1 cellular context compared by ENCODE assay signal in genomic region chr19:44913512-44914435, GRCh38.
TF ChIP-seq lines count a peak whose summit lies in the region.
"Not testable (repeated sequence)": the region's sequence is repeated elsewhere in the genome, so short reads cannot be mapped to it uniquely, and the experiment has no call there.

No MANE protein-coding gene starts in this region.

TF ChIP-seq in HepG2, 621 proteins besides CTCF, POLR2A, EP300 and RAD21 (continues in another document):
- 0 out of 2 replicates have a peak, but pooled peaks have one; percentile 26 for TF ChIP-seq MTF2 (CRISPR knock-in tag; IDR thresholded peaks at IDR 0.05; ENCODE audit: borderline replicate concordance)
- TF ChIP-seq NR2F6 (IDR thresholded peaks at IDR 0.05): peak; percentile 74
- peak; percentile 48; the same call in 1 of the 2 replicates for TF ChIP-seq NR2F6 (CRISPR knock-in tag; IDR thresholded peaks at IDR 0.05)
- TF ChIP-seq HNF1B (CRISPR knock-in tag; IDR thresholded peaks at IDR 0.05): peak; percentile 37; the same call in 1 of the 2 replicates
- TF ChIP-seq ZNF614 (CRISPR knock-in tag; IDR thresholded peaks at IDR 0.05; ENCODE audit: borderline replicate concordance): peak; percentile 22; the same call in 1 of the 2 replicates
- not testable (repeated sequence) for TF ChIP-seq FOXP1, CREB1, SOX6, SOX13 (IDR thresholded peaks at IDR 0.05)
- peak; percentile 21; the same call in 1 of the 2 replicates for TF ChIP-seq FOXP1 (CRISPR knock-in tag; IDR thresholded peaks at IDR 0.05)
- peak; percentile 4; the same call in 1 of the 2 replicates for TF ChIP-seq ZNF770 (CRISPR knock-in tag; IDR thresholded peaks at IDR 0.05)
- TF ChIP-seq CREB1 (CRISPR knock-in tag; IDR thresholded peaks at IDR 0.05): 0 out of 2 replicates have a peak, but pooled peaks have one; percentile 22
- peak; percentile 33; the same call in 1 of the 2 replicates for TF ChIP-seq PAXIP1 (CRISPR knock-in tag; conservative IDR thresholded peaks at IDR 0.05)
- peak; percentile 67; the same call in 1 of the 2 replicates for TF ChIP-seq NFE2L2 (IDR thresholded peaks at IDR 0.05; ENCODE audit: low read length)
- TF ChIP-seq FOXP4 (CRISPR knock-in tag; IDR thresholded peaks at IDR 0.05): peak; percentile 23; the same call in 1 of the 2 replicates
- TF ChIP-seq, protein P1, sequence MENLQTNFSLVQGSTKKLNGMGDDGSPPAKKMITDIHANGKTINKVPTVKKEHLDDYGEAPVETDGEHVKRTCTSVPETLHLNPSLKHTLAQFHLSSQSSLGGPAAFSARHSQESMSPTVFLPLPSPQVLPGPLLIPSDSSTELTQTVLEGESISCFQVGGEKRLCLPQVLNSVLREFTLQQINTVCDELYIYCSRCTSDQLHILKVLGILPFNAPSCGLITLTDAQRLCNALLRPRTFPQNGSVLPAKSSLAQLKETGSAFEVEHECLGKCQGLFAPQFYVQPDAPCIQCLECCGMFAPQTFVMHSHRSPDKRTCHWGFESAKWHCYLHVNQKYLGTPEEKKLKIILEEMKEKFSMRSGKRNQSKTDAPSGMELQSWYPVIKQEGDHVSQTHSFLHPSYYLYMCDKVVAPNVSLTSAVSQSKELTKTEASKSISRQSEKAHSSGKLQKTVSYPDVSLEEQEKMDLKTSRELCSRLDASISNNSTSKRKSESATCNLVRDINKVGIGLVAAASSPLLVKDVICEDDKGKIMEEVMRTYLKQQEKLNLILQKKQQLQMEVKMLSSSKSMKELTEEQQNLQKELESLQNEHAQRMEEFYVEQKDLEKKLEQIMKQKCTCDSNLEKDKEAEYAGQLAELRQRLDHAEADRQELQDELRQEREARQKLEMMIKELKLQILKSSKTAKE (CRISPR knock-in tag; IDR thresholded peaks at IDR 0.05; ENCODE audit: borderline replicate concordance): peak; percentile 11; the same call in 1 of the 2 replicates
- TF ChIP-seq ZNF441 (CRISPR knock-in tag; IDR thresholded peaks at IDR 0.05; ENCODE audit: borderline replicate concordance): 0 out of 2 replicates have a peak, but pooled peaks have one; percentile 27
- peak; percentile 66 for TF ChIP-seq SOX6 (CRISPR knock-in tag; IDR thresholded peaks at IDR 0.05)
- TF ChIP-seq NR2C2 (CRISPR knock-in tag; IDR thresholded peaks at IDR 0.05; ENCODE audit: borderline replicate concordance): peak; percentile 41; the same call in 1 of the 2 replicates
- TF ChIP-seq, protein P2, sequence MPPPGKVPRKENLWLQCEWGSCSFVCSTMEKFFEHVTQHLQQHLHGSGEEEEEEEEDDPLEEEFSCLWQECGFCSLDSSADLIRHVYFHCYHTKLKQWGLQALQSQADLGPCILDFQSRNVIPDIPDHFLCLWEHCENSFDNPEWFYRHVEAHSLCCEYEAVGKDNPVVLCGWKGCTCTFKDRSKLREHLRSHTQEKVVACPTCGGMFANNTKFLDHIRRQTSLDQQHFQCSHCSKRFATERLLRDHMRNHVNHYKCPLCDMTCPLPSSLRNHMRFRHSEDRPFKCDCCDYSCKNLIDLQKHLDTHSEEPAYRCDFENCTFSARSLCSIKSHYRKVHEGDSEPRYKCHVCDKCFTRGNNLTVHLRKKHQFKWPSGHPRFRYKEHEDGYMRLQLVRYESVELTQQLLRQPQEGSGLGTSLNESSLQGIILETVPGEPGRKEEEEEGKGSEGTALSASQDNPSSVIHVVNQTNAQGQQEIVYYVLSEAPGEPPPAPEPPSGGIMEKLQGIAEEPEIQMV (CRISPR knock-in tag; IDR thresholded peaks at IDR 0.05; ENCODE audit: low read depth): 0 out of 2 replicates have a peak, but pooled peaks have one; percentile 3
- 0 out of 2 replicates have a peak, but pooled peaks have one; percentile 28 for TF ChIP-seq NR2F2 (IDR thresholded peaks at IDR 0.05; ENCODE audit: borderline replicate concordance, low read depth)
- 0 out of 2 replicates have a peak, but pooled peaks have one; percentile 36 for TF ChIP-seq NFE2 (CRISPR knock-in tag; IDR thresholded peaks at IDR 0.05)
- TF ChIP-seq, protein P3, sequence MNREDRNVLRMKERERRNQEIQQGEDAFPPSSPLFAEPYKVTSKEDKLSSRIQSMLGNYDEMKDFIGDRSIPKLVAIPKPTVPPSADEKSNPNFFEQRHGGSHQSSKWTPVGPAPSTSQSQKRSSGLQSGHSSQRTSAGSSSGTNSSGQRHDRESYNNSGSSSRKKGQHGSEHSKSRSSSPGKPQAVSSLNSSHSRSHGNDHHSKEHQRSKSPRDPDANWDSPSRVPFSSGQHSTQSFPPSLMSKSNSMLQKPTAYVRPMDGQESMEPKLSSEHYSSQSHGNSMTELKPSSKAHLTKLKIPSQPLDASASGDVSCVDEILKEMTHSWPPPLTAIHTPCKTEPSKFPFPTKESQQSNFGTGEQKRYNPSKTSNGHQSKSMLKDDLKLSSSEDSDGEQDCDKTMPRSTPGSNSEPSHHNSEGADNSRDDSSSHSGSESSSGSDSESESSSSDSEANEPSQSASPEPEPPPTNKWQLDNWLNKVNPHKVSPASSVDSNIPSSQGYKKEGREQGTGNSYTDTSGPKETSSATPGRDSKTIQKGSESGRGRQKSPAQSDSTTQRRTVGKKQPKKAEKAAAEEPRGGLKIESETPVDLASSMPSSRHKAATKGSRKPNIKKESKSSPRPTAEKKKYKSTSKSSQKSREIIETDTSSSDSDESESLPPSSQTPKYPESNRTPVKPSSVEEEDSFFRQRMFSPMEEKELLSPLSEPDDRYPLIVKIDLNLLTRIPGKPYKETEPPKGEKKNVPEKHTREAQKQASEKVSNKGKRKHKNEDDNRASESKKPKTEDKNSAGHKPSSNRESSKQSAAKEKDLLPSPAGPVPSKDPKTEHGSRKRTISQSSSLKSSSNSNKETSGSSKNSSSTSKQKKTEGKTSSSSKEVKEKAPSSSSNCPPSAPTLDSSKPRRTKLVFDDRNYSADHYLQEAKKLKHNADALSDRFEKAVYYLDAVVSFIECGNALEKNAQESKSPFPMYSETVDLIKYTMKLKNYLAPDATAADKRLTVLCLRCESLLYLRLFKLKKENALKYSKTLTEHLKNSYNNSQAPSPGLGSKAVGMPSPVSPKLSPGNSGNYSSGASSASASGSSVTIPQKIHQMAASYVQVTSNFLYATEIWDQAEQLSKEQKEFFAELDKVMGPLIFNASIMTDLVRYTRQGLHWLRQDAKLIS (CRISPR knock-in tag; IDR thresholded peaks at IDR 0.05): 0 out of 2 replicates have a peak, but pooled peaks have one; percentile 32
- TF ChIP-seq SOX13 (CRISPR knock-in tag; conservative IDR thresholded peaks at IDR 0.05 in 1 of 2, IDR thresholded peaks at IDR 0.05 in 1 of 2): peak in 1 of 2 experiments; percentile 51; a peak in 2 of 4 replicates
- 0 out of 2 replicates have a peak, but pooled peaks have one; percentile 8 for TF ChIP-seq RERE (CRISPR knock-in tag; IDR thresholded peaks at IDR 0.05; ENCODE audit: low read depth)
- TF ChIP-seq BHLHE40 (IDR thresholded peaks at IDR 0.05; ENCODE audit: low read length): peak; percentile 46; the same call in 1 of the 2 replicates
- TF ChIP-seq ZNF317 (CRISPR knock-in tag; IDR thresholded peaks at IDR 0.05): 0 out of 2 replicates have a peak, but pooled peaks have one; percentile 12
- peak; percentile 40; the same call in 1 of the 2 replicates for TF ChIP-seq NKX3-1 (CRISPR knock-in tag; IDR thresholded peaks at IDR 0.05)
- peak; percentile 60; the same call in 1 of the 2 replicates for TF ChIP-seq ZKSCAN5 (CRISPR knock-in tag; IDR thresholded peaks at IDR 0.05)
- 0 out of 2 replicates have a peak, but pooled peaks have one; percentile 17 for TF ChIP-seq DNMT3B (CRISPR knock-in tag; conservative IDR thresholded peaks at IDR 0.05)
- TF ChIP-seq ZC3H4 (CRISPR knock-in tag; IDR thresholded peaks at IDR 0.05; ENCODE audit: borderline replicate concordance): peak; percentile 71; the same call in 1 of the 2 replicates
- peak; percentile 69 for TF ChIP-seq ZBTB20 (CRISPR knock-in tag; IDR thresholded peaks at IDR 0.05; ENCODE audit: borderline replicate concordance, low read depth)
